28 cellular contexts compared by ENCODE assay signal in the genomic region with DNA sequence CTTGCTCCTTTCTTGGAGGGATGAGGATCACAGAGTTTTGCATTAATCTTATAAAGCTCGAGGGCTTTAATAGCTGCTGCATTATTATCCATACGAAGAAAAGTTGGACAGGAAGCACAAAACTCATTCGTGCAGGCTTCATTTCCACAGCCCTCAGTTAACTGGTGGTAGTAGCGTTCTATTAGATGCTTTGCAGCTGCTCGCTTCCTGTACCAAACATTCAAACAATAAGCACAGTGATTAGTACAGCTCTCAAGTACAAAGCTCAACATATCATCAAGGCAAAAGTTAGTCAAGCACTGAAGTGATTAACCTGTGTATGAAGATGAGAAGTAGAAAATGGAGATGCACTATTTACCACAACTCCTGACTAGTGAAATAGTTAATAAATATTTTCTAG.
"Had no signal": no experiment of that assay in that cellular context is flagged by ENCODE, and none has a peak within 500 bp of the region (broad histone marks: within the 10 kb centered on the region; RNA-seq: fewer than 3 reads in every experiment).

No MANE protein-coding gene starts in this region.

- H3K4me3 Mint-ChIP-seq: activated CD4-positive, alpha-beta memory T cell treated with anti-CD3 and anti-CD28 coated beads, Interleukin-2, amount 10 ng/mL, durations not matched to agents 7 days and 5 days; activated CD4-positive, alpha-beta T cell treated with anti-CD3 and anti-CD28 coated beads, Interleukin-2, amount 10 ng/mL, durations not matched to agents 7 days and 5 days; activated naive CD8-positive, alpha-beta T cell; activated T-cell treated with anti-CD3 and anti-CD28 coated beads, Interleukin-2, amount 50 U/mL, for 24 hours; activated T-helper 17 cell treated with anti-CD3 and anti-CD28 coated beads, Interleukin-2, amount 50 U/mL, for 72 hours had no signal

- H3K9me3 Mint-ChIP-seq: activated T-cell treated with anti-CD3 and anti-CD28 coated beads, Interleukin-2, amount 50 U/mL, for 24 hours had no signal

- H3K27ac ChIP-seq: body of pancreas, epithelial cell of prostate, esophagus squamous epithelium, heart left ventricle had no signal

- H3K27ac Mint-ChIP-seq: activated CD4-positive, alpha-beta memory T cell treated with anti-CD3 and anti-CD28 coated beads, Interleukin-2, amount 10 ng/mL, durations not matched to agents 7 days and 5 days; activated CD4-positive, alpha-beta T cell treated with anti-CD3 and anti-CD28 coated beads, Interleukin-2, amount 10 ng/mL, durations not matched to agents 7 days and 5 days; activated naive CD8-positive, alpha-beta T cell; activated T-cell treated with anti-CD3 and anti-CD28 coated beads, Interleukin-2, amount 50 U/mL, for 24 hours; activated T-helper 17 cell treated with anti-CD3 and anti-CD28 coated beads, Interleukin-2, amount 50 U/mL, for 72 hours had no signal

- H3K4me3 ChIP-seq: body of pancreas, esophagus squamous epithelium, gastrocnemius medialis, heart left ventricle had no signal

- DNase-seq: activated CD4-positive, alpha-beta memory T cell treated with anti-CD3 and anti-CD28 coated beads, Interleukin-2, amount 10 ng/mL, durations not matched to agents 7 days and 5 days; activated CD4-positive, alpha-beta T cell treated with anti-CD3 and anti-CD28 coated beads for 1 hour; activated CD4-positive, alpha-beta T cell treated with anti-CD3 and anti-CD28 coated beads for 4 hours; activated CD4-positive, alpha-beta T cell treated with anti-CD3 and anti-CD28 coated beads, Interleukin-2, amount 10 ng/mL, durations not matched to agents 7 days and 5 days; activated CD4-positive, alpha-beta T cell treated with anti-CD3 and anti-CD28 coated beads, Interleukin-2, amount 50 U/mL, for 4 hours; activated CD8-positive, alpha-beta memory T cell treated with anti-CD3 and anti-CD28 coated beads, Interleukin-2, amount 50 U/mL, for 48 hours; activated effector memory CD4-positive, alpha-beta T cell treated with Interleukin-2 at 50 U/mL for 16 hours; activated gamma-delta T cell treated with Interleukin-2 at 50 U/mL for 16 hours; activated naive CD4-positive, alpha-beta T cell treated with anti-CD3 and anti-CD28 coated beads, Interleukin-2, amount 50 U/mL, for 16 hours; activated naive CD4-positive, alpha-beta T cell treated with Interleukin-2 at 50 U/mL for 16 hours; activated T-cell treated with anti-CD3 and anti-CD28 coated beads for 4 hours; activated T-cell treated with anti-CD3 and anti-CD28 coated beads, Interleukin-2, amount 50 U/mL, for 24 hours; amniotic stem cell; anterior cingulate cortex; body of pancreas; caudate nucleus; cortex of kidney; effector CD8-positive, alpha-beta T cell; esophagus squamous epithelium; foreskin fibroblast; gastrocnemius medialis; glutamatergic neuron; heart left ventricle; T-helper 2 cell had no signal

- H3K4me1 ChIP-seq: esophagus squamous epithelium had no signal

- FAIRE-seq: colon had no signal

- H3K9me3 ChIP-seq: body of pancreas, esophagus squamous epithelium, gastrocnemius medialis, heart left ventricle had no signal

- H3K27me3 ChIP-seq: body of pancreas, esophagus squamous epithelium, gastrocnemius medialis, heart left ventricle had no signal

- ATAC-seq: activated T-helper 17 cell treated with anti-CD3 and anti-CD28 coated beads, Interleukin-2, amount 50 U/mL, for 72 hours; body of pancreas; gastrocnemius medialis; heart left ventricle had no signal

- H3K27me3 Mint-ChIP-seq: activated CD4-positive, alpha-beta memory T cell treated with anti-CD3 and anti-CD28 coated beads, Interleukin-2, amount 10 ng/mL, durations not matched to agents 7 days and 5 days; activated CD4-positive, alpha-beta T cell treated with anti-CD3 and anti-CD28 coated beads, Interleukin-2, amount 10 ng/mL, durations not matched to agents 7 days and 5 days; activated naive CD8-positive, alpha-beta T cell; activated T-cell treated with anti-CD3 and anti-CD28 coated beads, Interleukin-2, amount 50 U/mL, for 24 hours; activated T-helper 17 cell treated with anti-CD3 and anti-CD28 coated beads, Interleukin-2, amount 50 U/mL, for 72 hours had no signal
